ENCODE assay signal across 20 cellular contexts in the genomic region with DNA sequence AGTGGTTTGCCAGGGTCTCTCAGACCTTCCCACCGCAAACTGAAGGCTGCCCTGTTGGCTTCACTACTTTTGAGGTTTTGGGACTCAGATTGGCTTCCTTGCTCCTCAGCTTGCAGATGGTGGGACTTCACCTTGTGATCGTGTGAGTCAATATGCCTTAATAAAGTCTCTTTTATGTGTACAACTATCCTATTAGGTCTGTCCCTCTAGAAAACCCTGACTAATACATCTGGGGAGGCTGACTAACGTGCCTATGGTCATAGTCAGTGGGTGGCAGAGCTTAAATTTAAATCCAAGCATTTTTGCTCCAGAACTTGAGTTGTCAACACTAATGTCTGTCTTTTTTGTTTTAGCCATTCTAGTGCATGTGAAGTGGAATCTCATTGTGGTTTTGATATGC.
"Had no signal": no experiment of that assay in that cellular context is flagged by ENCODE, and none has a peak within 500 bp of the region (broad histone marks: within the 10 kb centered on the region; RNA-seq: fewer than 3 reads in every experiment).

No MANE protein-coding gene starts in this region.

- H3K36me3 Mint-ChIP-seq: naive thymus-derived CD4-positive, alpha-beta T cell; natural killer cell had no signal

- H3K4me3 Mint-ChIP-seq: dendritic cell treated with granulocyte-macrophage colony-stimulating factor and Interleukin-4, amounts not matched to agents 40 ng/mL and 50 ng/mL, for 4 days; effector memory CD8-positive, alpha-beta T cell; endodermal cell; naive thymus-derived CD4-positive, alpha-beta T cell; natural killer cell had no signal

- H3K4me1 Mint-ChIP-seq: endodermal cell had no signal

- DNase-seq: colonic mucosa; cortex of kidney; effector CD8-positive, alpha-beta T cell; effector memory CD8-positive, alpha-beta T cell; endodermal cell; erythroblast; glutamatergic neuron; head of caudate nucleus; heart right ventricle; hippocampal formation; left cardiac atrium; left lung; left ventricle myocardium superior; lower lobe of right lung; mesendoderm; midbrain; naive thymus-derived CD4-positive, alpha-beta T cell; natural killer cell had no signal

- H3K27ac Mint-ChIP-seq: dendritic cell treated with granulocyte-macrophage colony-stimulating factor and Interleukin-4, amounts not matched to agents 40 ng/mL and 50 ng/mL, for 4 days; effector memory CD8-positive, alpha-beta T cell; endodermal cell; naive thymus-derived CD4-positive, alpha-beta T cell; natural killer cell had no signal

- H3K9me3 Mint-ChIP-seq: endodermal cell, natural killer cell had no signal

- H3K27me3 Mint-ChIP-seq: dendritic cell treated with granulocyte-macrophage colony-stimulating factor and Interleukin-4, amounts not matched to agents 40 ng/mL and 50 ng/mL, for 4 days; effector memory CD8-positive, alpha-beta T cell had no signal

- ATAC-seq: effector memory CD8-positive, alpha-beta T cell; gastroesophageal sphincter; heart right ventricle; left cardiac atrium; left lung; left ventricle myocardium superior; lower lobe of right lung; naive thymus-derived CD4-positive, alpha-beta T cell; natural killer cell had no signal
